ENCODE assay signal across 1 cellular context in the genomic region with DNA sequence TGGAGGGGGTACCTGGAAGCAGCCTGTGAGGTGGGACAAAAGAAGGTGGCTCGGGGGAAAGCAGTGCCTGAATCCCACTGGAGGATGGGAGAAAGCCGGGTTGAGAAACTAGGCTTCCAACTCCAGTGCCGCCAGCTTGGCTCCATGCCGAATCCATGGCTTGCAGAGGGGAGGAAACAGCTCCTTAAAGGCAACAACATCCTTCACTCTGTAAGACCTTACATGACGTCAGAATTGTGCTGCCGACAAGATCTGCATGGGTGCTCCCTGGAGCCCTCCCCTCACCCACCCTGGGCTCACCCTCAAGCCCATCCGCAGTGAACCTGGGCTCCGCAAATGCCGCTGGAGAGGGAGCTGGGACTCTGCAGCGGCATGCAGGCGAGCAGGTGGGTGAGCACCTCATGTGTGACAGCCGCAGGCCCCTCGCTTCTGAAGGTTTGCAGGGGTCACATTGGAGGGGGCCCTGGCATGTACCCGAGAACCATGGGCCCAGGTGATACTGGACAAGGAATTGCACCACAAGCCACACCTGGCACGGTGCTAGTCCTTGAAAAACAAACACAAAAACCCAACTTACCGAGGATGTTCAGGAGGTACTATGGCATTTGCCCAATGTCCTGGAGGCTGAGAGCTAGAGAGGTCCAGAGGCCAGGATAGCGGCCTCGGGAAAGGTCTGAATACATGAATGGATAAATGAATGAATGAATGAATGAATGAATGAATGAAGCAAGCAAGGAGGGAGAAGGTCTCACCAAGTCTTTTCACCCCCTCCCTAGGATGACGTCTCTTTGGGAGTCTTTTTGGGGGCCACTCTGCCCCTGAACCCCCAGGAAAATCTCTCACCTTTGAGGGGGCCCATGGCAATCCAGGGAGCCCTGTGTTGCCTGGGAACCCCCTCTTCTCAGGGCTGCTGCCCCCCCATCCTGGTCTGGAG.
TF ChIP-seq lines count a peak whose summit lies in the region.

No MANE protein-coding gene starts in this region.

TF ChIP-seq in HepG2, 621 proteins besides CTCF, POLR2A, EP300 and RAD21 (continued from another document):
- TF ChIP-seq, protein P1, sequence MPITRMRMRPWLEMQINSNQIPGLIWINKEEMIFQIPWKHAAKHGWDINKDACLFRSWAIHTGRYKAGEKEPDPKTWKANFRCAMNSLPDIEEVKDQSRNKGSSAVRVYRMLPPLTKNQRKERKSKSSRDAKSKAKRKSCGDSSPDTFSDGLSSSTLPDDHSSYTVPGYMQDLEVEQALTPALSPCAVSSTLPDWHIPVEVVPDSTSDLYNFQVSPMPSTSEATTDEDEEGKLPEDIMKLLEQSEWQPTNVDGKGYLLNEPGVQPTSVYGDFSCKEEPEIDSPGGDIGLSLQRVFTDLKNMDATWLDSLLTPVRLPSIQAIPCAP (CRISPR knock-in tag; IDR thresholded peaks at IDR 0.05; ENCODE audit: low read depth): no peak
- TF ChIP-seq FOXJ3 (CRISPR knock-in tag; IDR thresholded peaks at IDR 0.05; ENCODE audit: borderline replicate concordance) (no peak), TOE1 (CRISPR knock-in tag; IDR thresholded peaks at IDR 0.05) (no peak), SP5 (CRISPR knock-in tag; IDR thresholded peaks at IDR 0.05; ENCODE audit: borderline replicate concordance, low read depth) (no peak), CREB1 (IDR thresholded peaks at IDR 0.05) (peak; percentile 76), CREB1 (CRISPR knock-in tag; IDR thresholded peaks at IDR 0.05) (no peak), HMG20B (CRISPR knock-in tag; conservative IDR thresholded peaks at IDR 0.05) (no peak), GPN1 (CRISPR knock-in tag; IDR thresholded peaks at IDR 0.05; ENCODE audit: borderline replicate concordance) (no peak), ZNF589 (CRISPR knock-in tag; conservative IDR thresholded peaks at IDR 0.05) (no peak)
